Comparison of ENCODE assay signal across 1 cellular context in genomic region chr3:191688756-191689433, GRCh38.
TF ChIP-seq lines count a peak whose summit lies in the region.

No MANE protein-coding gene starts in this region.

TF ChIP-seq in GM23338, 12 proteins besides CTCF, POLR2A, EP300 and RAD21 (continued from another document):
- peak; percentile 67; the same call in 1 of the 2 replicates for TF ChIP-seq ZNF462 (CRISPR knock-in tag; IDR thresholded peaks at IDR 0.05)
- no peak for TF ChIP-seq EZH2phosphoT487 (IDR thresholded peaks at IDR 0.05; ENCODE audit: unreplicated experiment)
- TF ChIP-seq ZNF114 (CRISPR knock-in tag; IDR thresholded peaks at IDR 0.05), result peak; percentile 70
